8 cellular contexts compared by ENCODE assay signal in genomic region chr1:35231287-35231686, GRCh38.
"Had no signal": no experiment of that assay in that cellular context is flagged by ENCODE, and none has a peak within 500 bp of the region (broad histone marks: within the 10 kb centered on the region; RNA-seq: fewer than 3 reads in every experiment).

No MANE protein-coding gene starts in this region.

- FAIRE-seq: H1, H54, HTR-8/SVneo had no signal

- H3K9ac ChIP-seq: KMS-11 had no signal

- H3K4me3 ChIP-seq: GM23338 had no signal

- H2AFZ ChIP-seq: GM23338 had no signal

- H3K27ac ChIP-seq: KMS-11 had no signal

- ATAC-seq: GM23338 had no signal

- H3K4me2 ChIP-seq: GM23338, KMS-11 had no signal

- DNase-seq: H9, HCEC 1CT, KBM-7 had no signal
